8 cellular contexts compared by ENCODE assay signal in the genomic region with DNA sequence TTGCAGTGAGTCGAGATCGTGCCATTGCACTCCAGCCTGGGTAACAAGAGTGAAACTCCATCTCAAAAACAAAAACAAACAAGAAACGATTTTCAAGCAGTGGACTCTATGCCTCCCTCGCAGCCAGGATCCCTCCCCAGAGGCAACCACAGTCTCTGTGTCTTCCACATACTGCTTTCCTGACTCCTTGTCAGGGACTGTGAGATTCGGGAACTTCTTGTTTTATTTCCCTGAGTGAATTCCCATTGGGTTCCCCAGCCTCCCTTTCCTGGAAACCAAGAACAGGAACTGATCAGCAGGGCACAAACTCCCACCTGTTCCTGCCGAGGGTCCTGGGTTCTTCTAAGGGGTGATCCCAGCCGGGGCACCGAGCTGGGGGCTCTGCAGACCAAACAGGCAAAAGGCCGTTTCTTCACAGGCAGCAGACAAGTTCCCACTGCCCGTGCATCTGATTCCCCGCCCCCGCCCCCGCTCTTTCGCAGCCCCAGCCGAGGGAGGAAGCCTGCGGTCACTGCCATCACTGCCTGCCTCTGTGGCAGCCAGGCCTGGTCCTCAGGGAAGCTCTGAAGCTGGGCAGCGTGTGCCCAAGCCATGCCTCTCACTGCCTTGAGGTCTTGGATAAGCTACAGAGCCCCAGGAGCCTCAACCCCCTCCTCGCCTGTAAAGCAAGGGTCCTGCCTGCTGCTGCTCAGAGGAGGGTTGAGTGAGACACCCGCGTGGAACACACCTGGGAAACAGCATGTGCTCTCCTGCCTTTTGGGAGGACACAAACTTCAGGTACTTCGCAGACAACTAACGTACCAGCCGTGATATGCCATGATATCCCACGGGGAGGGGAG. TPM values are rescaled to one million over a fixed set of nuclear protein-coding genes. Genes with fewer than 3 reads are reported as not detected.
A peak's percentile ranks its signal among the peaks of the same experiment; 100 is the strongest.
DNase-seq lines count a peak whose midpoint lies in the region; ATAC-seq lines count a peak whose summit lies in the region.

No MANE protein-coding gene starts in this region.

- ATAC-seq in HG03378 (IDR thresholded peaks at IDR 0.05; ENCODE audit: unreplicated experiment) (no peak), HG03095 (IDR thresholded peaks at IDR 0.05; ENCODE audit: unreplicated experiment) (no peak), HG03175 (IDR thresholded peaks at IDR 0.05; ENCODE audit: unreplicated experiment) (no peak)

- DNase-seq in AG08395 (ENCODE audit: low spot score) (peak; percentile 31), M059J (ENCODE audit: low read depth) (peak; percentile 41), kidney glomerular epithelial cell (lab: John Stamatoyannopoulos, UW) (peak; percentile 8), iPS-NIHi11 (ENCODE audit: low spot score) (no peak)
- DNase-seq in activated CD8-positive, alpha-beta memory T cell treated with anti-CD3 and anti-CD28 coated beads, Interleukin-2, amount 50 U/mL, for 4 hours = peak; percentile 61

RNA-seq across cellular contexts. Expression of gene PIEZO1, which starts 5.5 kb away (rescaled TPM):
- 49.1 and 89.6 TPM in 2 replicates for total RNA-seq in M059J (2014; rRNA removed; shearing (Covaris generic))

RNA-seq across cellular contexts. Expression of gene CDT1, which starts 13.1 kb away (rescaled TPM):
- 12.8 and 44.4 TPM in 2 replicates for total RNA-seq in M059J (2014; rRNA removed; shearing (Covaris generic))

RNA-seq across cellular contexts. Expression of gene APRT, which starts 21.2 kb away (rescaled TPM):
- 136 and 151 TPM in 2 replicates for total RNA-seq in M059J (2014; rRNA removed; shearing (Covaris generic))
